In the genomic region with DNA sequence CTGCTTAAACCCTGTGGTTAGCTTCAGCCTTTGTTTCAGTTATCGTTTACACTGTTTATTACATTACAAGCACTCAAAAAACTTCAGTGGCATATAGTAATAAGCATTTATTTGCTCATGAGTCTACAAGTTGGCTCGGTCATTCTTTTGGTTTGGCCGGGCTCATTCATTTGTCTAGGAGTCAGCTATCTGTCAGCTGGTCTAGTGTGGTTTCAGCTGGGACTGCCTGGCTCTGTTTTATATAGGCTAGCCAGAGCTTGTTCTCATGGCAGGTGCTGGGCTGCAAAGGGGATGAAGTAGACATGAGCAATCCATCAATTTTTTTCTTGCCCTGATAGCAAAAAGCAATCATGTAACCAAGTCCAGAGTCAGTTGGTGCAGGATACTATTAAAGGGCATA, we compare ENCODE assay signal across 11 cellular contexts.
DNase-seq lines count a peak whose midpoint lies in the region; ATAC-seq and TF ChIP-seq lines count a peak whose summit lies in the region.
"Had no signal": no experiment of that assay in that cellular context is flagged by ENCODE, and none has a peak within 500 bp of the region (broad histone marks: within the 10 kb centered on the region; RNA-seq: fewer than 3 reads in every experiment).

No MANE protein-coding gene starts in this region.

- intact Hi-C loops in head of caudate nucleus (cut with DNase I) = loop anchor here (10.0 kb wide), 1 partner anchor 326 kb away; no protein-coding TSS in a partner anchor
- intact Hi-C loops in stomach (cut with DNase I; ENCODE audit: low total_unique reads) = no loop called here
- intact Hi-C loops in ovary (cut with DNase I) = no loop called here

- H3K27me3 ChIP-seq in SJCRH30 (no peaks in the 10 kb centered on the region), stomach (no peaks in the 10 kb centered on the region), ovary (no peaks in the 10 kb centered on the region)
- H3K27me3 ChIP-seq: SJSA1 had no signal

- H3K36me3 ChIP-seq in SJCRH30 (peaks cover 44% of the 10 kb centered on the region), stomach (peaks cover 5 to 45% (median 36%) of the 10 kb centered on the region in 4 donors), ovary (no peaks in the 10 kb centered on the region)

- TF ChIP-seq EP300 in stomach (IDR thresholded peaks at IDR 0.05) (no peak), ovary (IDR thresholded peaks at IDR 0.05) (no peak)

- ATAC-seq in GM18505 (IDR thresholded peaks at IDR 0.05; ENCODE audit: unreplicated experiment) = no peak
- ATAC-seq in HG03460 (IDR thresholded peaks at IDR 0.05; ENCODE audit: unreplicated experiment) = no peak
- ATAC-seq: naive thymus-derived CD4-positive, alpha-beta T cell had no signal

- H3K27ac ChIP-seq in SJCRH30 = no peak overlapping the region
- no peak overlapping the region for H3K27ac ChIP-seq in stomach
- H3K27ac ChIP-seq in ovary = no peak overlapping the region
- H3K27ac ChIP-seq: SJSA1 had no signal

- TF ChIP-seq POLR2A in stomach (IDR thresholded peaks at IDR 0.05) = no peak
- TF ChIP-seq POLR2A in GM18505 (IDR thresholded peaks at IDR 0.05; ENCODE audit: borderline replicate concordance, extremely low read depth, insufficient read depth, insufficient read length) = no peak
- no peak for TF ChIP-seq POLR2A in ovary (IDR thresholded peaks at IDR 0.05)

- WGBS in stomach, 5 donors = 23 to 57% (median 31%) methylated on average over 3 of the region's 3 CpGs
- 57 to 79% (median 71%) methylated on average over 3 of the region's 3 CpGs for WGBS in ovary, 3 donors

- TF ChIP-seq CTCF in stomach (IDR thresholded peaks at IDR 0.05) = no peak
- no peak for TF ChIP-seq CTCF in ovary (IDR thresholded peaks at IDR 0.05)

- H3K4me1 ChIP-seq in SJCRH30 = no peaks in the 10 kb centered on the region
- peaks cover 0 to 15% (median 13%) of the 10 kb centered on the region in 4 donors for H3K4me1 ChIP-seq in stomach
- no peaks in the 10 kb centered on the region for H3K4me1 ChIP-seq in ovary (ENCODE audit: insufficient read depth)
- H3K4me1 ChIP-seq: SJSA1 had no signal

- no peaks in the 10 kb centered on the region for H3K9me3 ChIP-seq in SJCRH30 (replicated peaks)
- no peaks in the 10 kb centered on the region for H3K9me3 ChIP-seq in stomach
- no peaks in the 10 kb centered on the region for H3K9me3 ChIP-seq in ovary
- H3K9me3 ChIP-seq: SJSA1 had no signal

- H3K4me3 ChIP-seq in SJCRH30 (no peak overlapping the region), stomach (no peak overlapping the region), ovary (no peak overlapping the region)
- H3K4me3 ChIP-seq: SJSA1 had no signal

- DNase-seq in M059J (ENCODE audit: low read depth) = peak; percentile 52
- DNase-seq in SJCRH30 = peak; percentile 40 to 49
- DNase-seq in head of caudate nucleus = peak; percentile 14 to 90 (median 70)
- DNase-seq in stomach = peak; percentile 55
- no peak for DNase-seq in ecto neural progenitor cell (ENCODE audit: low spot score)
- no peak for DNase-seq in ovary
- DNase-seq: activated T-cell treated with anti-CD3 and anti-CD28 coated beads, Interleukin-2, amount 50 U/mL, for 24 hours; naive thymus-derived CD4-positive, alpha-beta T cell had no signal

Comparison
In these comparisons a context has a peak if more than half of its experiments do, and no peak if none do; other contexts are left out.
1. DNase-seq: peak in M059J (single experiment), SJCRH30 (2 of 2), head of caudate nucleus (42 of 42) and stomach (single experiment); none in ecto neural progenitor cell (single experiment) and ovary (0 of 5).